8 cellular contexts compared by ENCODE assay signal in genomic region chr1:26921126-26921461, GRCh38. TPM values are rescaled to one million over a fixed set of nuclear protein-coding genes. Genes with fewer than 3 reads are reported as not detected.
DNase-seq lines count a peak whose midpoint lies in the region; ATAC-seq, FAIRE-seq and TF ChIP-seq lines count a peak whose summit lies in the region.

No MANE protein-coding gene starts in this region.

- H3K4me1 ChIP-seq in OCI-LY1 (ENCODE audit: insufficient read depth, low read length, severe bottlenecking) (peaks cover 19% of the 10 kb centered on the region), esophagus (ENCODE audit: control insufficient read depth in 2 of 2, insufficient read depth in 2 of 2, low read length in 1 of 2) (peaks cover 2 to 7% of the 10 kb centered on the region in 2 donors)

- DNase-seq in omental fat pad (ENCODE audit: low spot score) (no peak), GM19239 (ENCODE audit: insufficient read length, low spot score) (no peak), NCI-H1092 treated with DMSO at 0.1 percent for 48 hours (lab: John Stamatoyannopoulos, UW) (no peak), erythroblast (lab: John Stamatoyannopoulos, UW) (no peak)

- no peak for FAIRE-seq in GM19239 (lab: Jason Lieb, UNC)

- no peaks in the 10 kb centered on the region for H3F3A ChIP-seq in OCI-LY1 (ENCODE audit: insufficient read depth, low read length)

- H3K4me3 ChIP-seq in OCI-LY1 (ENCODE audit: low read depth, low read length, poor library complexity, severe bottlenecking) (peak overlapping the region; percentile 95), esophagus (ENCODE audit: low read depth in 1 of 2, low read length in 2 of 2) (peak overlapping the region; percentile 28 to 85)

- no peak for TF ChIP-seq POLR2A in erythroblast (IDR thresholded peaks at IDR 0.05; ENCODE audit: low read length)

- peak overlapping the region; percentile 78 for H3K4me2 ChIP-seq in OCI-LY1 (ENCODE audit: low read length)

- H3K27me3 ChIP-seq in OCI-LY1 (ENCODE audit: insufficient read depth, low read length) (no peaks in the 10 kb centered on the region), esophagus (ENCODE audit: control insufficient read depth in 1 of 2, insufficient read depth in 2 of 2, low read length in 2 of 2) (no peaks in the 10 kb centered on the region)

- H2AFZ ChIP-seq in OCI-LY1 (ENCODE audit: low read length), result peak overlapping the region; percentile 39; the same call in 1 of the 2 replicates

- WGBS in esophagus, 2 donors, result 16 to 18% methylated on average over 5 of the region's 5 CpGs

- peaks cover 31% of the 10 kb centered on the region for H3K36me3 ChIP-seq in OCI-LY1 (ENCODE audit: insufficient read depth, low read length)
- H3K36me3 ChIP-seq in esophagus (ENCODE audit: control insufficient read depth in 2 of 2, insufficient read depth in 2 of 2, low read length in 1 of 2), result peaks cover 0 to under 1% of the 10 kb centered on the region in 2 donors

- H3K27ac ChIP-seq in OCI-LY1 (ENCODE audit: low read depth, low read length, poor library complexity, severe bottlenecking) (no peak overlapping the region), esophagus (ENCODE audit: low read depth in 2 of 2, low read length in 1 of 2) (peak overlapping the region; percentile 10 to 77)

- H3K9me3 ChIP-seq in OCI-LY1 (ENCODE audit: low read length) (no peaks in the 10 kb centered on the region), esophagus (ENCODE audit: control insufficient read depth in 2 of 2, insufficient read depth in 1 of 2, low read depth in 1 of 2, low read length in 1 of 2) (no peaks in the 10 kb centered on the region)

- H4K20me1 ChIP-seq in OCI-LY1 (ENCODE audit: insufficient read depth, low read length), result no peaks in the 10 kb centered on the region

- peak; percentile 14 for ATAC-seq in GM21576 (IDR thresholded peaks at IDR 0.05; ENCODE audit: unreplicated experiment)
- ATAC-seq in omental fat pad (ENCODE audit: low FRiP score), result peak; percentile 59
- no peak for ATAC-seq in GM18909 (IDR thresholded peaks at IDR 0.05; ENCODE audit: poor library complexity, unreplicated experiment)

- H3K9ac ChIP-seq in OCI-LY1 (ENCODE audit: low read length), result peak overlapping the region; percentile 30; the same call in 1 of the 2 replicates

- H3K9me2 ChIP-seq in OCI-LY1 (ENCODE audit: low read depth, low read length), result no peaks in the 10 kb centered on the region

- no peak for TF ChIP-seq CTCF in OCI-LY1 (IDR thresholded peaks at IDR 0.05; ENCODE audit: low read length)
- TF ChIP-seq CTCF in omental fat pad (IDR thresholded peaks at IDR 0.05), result no peak

- H3K79me2 ChIP-seq in OCI-LY1 (ENCODE audit: insufficient read depth, low read length), result peaks cover 17% of the 10 kb centered on the region

RNA-seq across cellular contexts. Expression of gene NUDC, which starts 0.4 kb away (rescaled TPM):
- polyA plus RNA-seq in esophagus, result 10 to 100 TPM; 25.5 to 42.1 TPM
- total RNA-seq in omental fat pad, result 10 to 100 TPM; 35.5 to 53.7 (median 44.5) TPM

RNA-seq across cellular contexts. Expression of gene NR0B2, which starts 7.3 kb away (rescaled TPM):
- polyA plus RNA-seq in esophagus, result not detected
- total RNA-seq in omental fat pad, result not detected

RNA-seq across cellular contexts. Expression of gene GPATCH3, which starts 20.8 kb away (rescaled TPM):
- 1 to 10 TPM; 6.9 to 7.0 TPM for polyA plus RNA-seq in esophagus
- total RNA-seq in omental fat pad, result 10 to 100 TPM in 2 of 4 donors, 1 to 10 TPM in 2; 5.4 to 13.6 (median 10.6) TPM

RNA-seq across cellular contexts. Expression of gene GPN2, which starts 31.0 kb away (rescaled TPM):
- 10 to 100 TPM; 10.4 to 16.4 TPM for polyA plus RNA-seq in esophagus
- total RNA-seq in omental fat pad, result 10 to 100 TPM in 3 of 4 donors, 1 to 10 TPM in 1; 9.4 to 18.0 (median 11.0) TPM

RNA-seq across cellular contexts. Expression of gene KDF1, which starts 39.2 kb away (rescaled TPM):
- polyA plus RNA-seq in esophagus, result 10 to 100 TPM; 12.7 to 17.5 TPM
- total RNA-seq in omental fat pad, result under 1 TPM in 2 of 4 donors, not detected in 2; 0.28 to 0.50 TPM
